8 cellular contexts compared by ENCODE assay signal in genomic region chr1:185156854-185157598, GRCh38. TPM values are rescaled to one million over a fixed set of nuclear protein-coding genes. Genes with fewer than 3 reads are reported as not detected.
DNase-seq lines count a peak whose midpoint lies in the region; ATAC-seq and TF ChIP-seq lines count a peak whose summit lies in the region.

Gene SWT1 (plus strand): TSS chr1:185157167. CDS start chr1:185160842, 3,675 bp downstream.
Gene TRMT1L (minus strand): TSS chr1:185156953. CDS start chr1:185156712, 241 bp downstream.

- no peak for TF ChIP-seq CTCF in BJ (IDR thresholded peaks at IDR 0.05; ENCODE audit: insufficient read depth, low read depth, low read length)

- H3K36me3 ChIP-seq in BJ (ENCODE audit: control insufficient read depth, insufficient read depth, low read length) = no peaks in the 10 kb centered on the region

- ATAC-seq in GM19324 (IDR thresholded peaks at IDR 0.05; ENCODE audit: low FRiP score, unreplicated experiment) = peak; percentile 96
- peak; percentile 88 for ATAC-seq in HG03469 (IDR thresholded peaks at IDR 0.05; ENCODE audit: unreplicated experiment)
- ATAC-seq in left lobe of liver = peak; percentile 91

- H3K4me3 ChIP-seq in BJ (ENCODE audit: low read depth, low read length) = peak within 1 kb of the TSS; percentile 63

- POLR2A ChIA-PET in BJ (lab: Charles Lee) = interaction anchor here (0.9 kb wide), 1 partner anchor 180 kb away, joined by 3 read pairs; no protein-coding TSS in a partner anchor

- H3K27me3 ChIP-seq in BJ (ENCODE audit: control insufficient read depth, insufficient read depth, low read length) = no peaks in the 10 kb centered on the region

- CTCF ChIA-PET in BJ (lab: Yijun Ruan, JAX) = interaction anchor here (1.0 to 3.7 kb wide), 3 partner anchors 11 to 352 kb away, joined by 4 to 40 read pairs (median 5); no protein-coding TSS in a partner anchor

- DNase-seq in BJ (ENCODE audit: low read depth) (peak; percentile 96), NCI-H526 treated with DMSO at 0.1 percent for 48 hours (lab: John Stamatoyannopoulos, UW) (peak; percentile 100), dedifferentiated amniotic fluid mesenchymal stem cell (ENCODE audit: extremely low spot score) (peak; percentile 100), left lobe of liver (ENCODE audit: low spot score) (peak; percentile 100)
- DNase-seq in activated CD4-positive, alpha-beta T cell treated with anti-CD3 and anti-CD28 coated beads, Interleukin-2, amount 50 U/mL, for 1 hour = peak; percentile 98
- DNase-seq in stimulated activated CD4-positive, alpha-beta T cell treated with anti-CD3 and anti-CD28 coated beads, Interleukin-2, amount 100 ng/mL, for 4 hours (ENCODE audit: low read depth) = peak; percentile 95

RNA-seq across cellular contexts. Expression of gene SWT1, which starts in this region (rescaled TPM):
- 0.78 and 1.7 TPM in 2 replicates for polyA plus RNA-seq in BJ (2011; rRNA removed)
- polyA minus RNA-seq in BJ (2011; rRNA and poly(A)+ RNA removed) = 0.85 and 0.93 TPM in 2 replicates
- total RNA-seq in left lobe of liver = 3.2 TPM

RNA-seq across cellular contexts. Expression of gene TRMT1L, which starts in this region (rescaled TPM):
- 13.4 and 23.4 TPM in 2 replicates for polyA plus RNA-seq in BJ (2011; rRNA removed)
- polyA minus RNA-seq in BJ (2011; rRNA and poly(A)+ RNA removed) = 10.0 and 16.0 TPM in 2 replicates
- total RNA-seq in left lobe of liver = 9.7 TPM

Comparison
In these comparisons a context has a peak if more than half of its experiments do, and no peak if none do; other contexts are left out.
1. Peak in every context shown above with its lines: DNase-seq, ATAC-seq and H3K4me3 ChIP-seq.